12 cellular contexts compared by ENCODE assay signal in genomic region chr4:147863111-147863747, GRCh38.
DNase-seq lines count a peak whose midpoint lies in the region; ATAC-seq and TF ChIP-seq lines count a peak whose summit lies in the region.
"Had no signal": no experiment of that assay in that cellular context is flagged by ENCODE, and none has a peak within 500 bp of the region (broad histone marks: within the 10 kb centered on the region; RNA-seq: fewer than 3 reads in every experiment).

No MANE protein-coding gene starts in this region.

- H3K9me3 ChIP-seq in esophagus squamous epithelium (no peaks in the 10 kb centered on the region), smooth muscle cell (replicated peaks; ENCODE audit: low read depth) (no peaks in the 10 kb centered on the region)
- H3K9me3 ChIP-seq: uterus had no signal

- H3K36me3 ChIP-seq in esophagus squamous epithelium: peaks cover 0 to 53% (median 0%) of the 10 kb centered on the region in 3 donors
- H3K36me3 ChIP-seq in smooth muscle cell (ENCODE audit: low read depth): no peaks in the 10 kb centered on the region

- peak; percentile 50 for ATAC-seq in GM19025 (IDR thresholded peaks at IDR 0.05; ENCODE audit: low read depth, unreplicated experiment)
- peak; percentile 40 for ATAC-seq in HG03103 (IDR thresholded peaks at IDR 0.05; ENCODE audit: low read depth, unreplicated experiment)
- no peak for ATAC-seq in left cardiac atrium
- ATAC-seq: naive thymus-derived CD8-positive, alpha-beta T cell had no signal

- no peak overlapping the region for H3K4me3 ChIP-seq in AG04449 (ENCODE audit: low read depth, low read length)
- H3K4me3 ChIP-seq in esophagus squamous epithelium: no peak overlapping the region
- no peak overlapping the region for H3K4me3 ChIP-seq in smooth muscle cell
- H3K4me3 ChIP-seq: uterus had no signal

- peak overlapping the region; percentile 20 to 79 (median 77) for H3K27ac ChIP-seq in esophagus squamous epithelium
- no peak overlapping the region for H3K27ac ChIP-seq in smooth muscle cell (ENCODE audit: low read depth)

- CTCF ChIA-PET in AG04449 (lab: Yijun Ruan, JAX): interaction anchor here (1.1 to 13.9 kb wide), 13 partner anchors 7 to 268 kb away, joined by 3 to 421 read pairs (median 78); partner anchors contain the start of genes ARHGAP10 and PRMT9

- H2AFZ ChIP-seq in smooth muscle cell (ENCODE audit: low read depth): no peak overlapping the region

- no peak for TF ChIP-seq POLR2A in esophagus squamous epithelium (IDR thresholded peaks at IDR 0.05)

- peaks cover 0 to 78% (median 19%) of the 10 kb centered on the region in 3 donors for H3K4me1 ChIP-seq in esophagus squamous epithelium
- H3K4me1 ChIP-seq in smooth muscle cell (ENCODE audit: low read depth): peaks cover 5% of the 10 kb centered on the region
- H3K4me1 ChIP-seq: uterus had no signal

- H3K27me3 ChIP-seq in esophagus squamous epithelium (no peaks in the 10 kb centered on the region), smooth muscle cell (ENCODE audit: low read depth) (no peaks in the 10 kb centered on the region)
- H3K27me3 ChIP-seq: uterus had no signal

- POLR2A ChIA-PET in AG04449 (lab: Yijun Ruan, JAX): interaction anchor here (0.5 kb wide), 1 partner anchor 214 kb away, joined by 3 read pairs; no protein-coding TSS in a partner anchor

- intact Hi-C loops in esophagus squamous epithelium (cut with DNase I): no loop called here
- intact Hi-C loops in left cardiac atrium (cut with DNase I): no loop called here

- no peaks in the 10 kb centered on the region for H3F3A ChIP-seq in smooth muscle cell (ENCODE audit: low read depth)

- no peaks in the 10 kb centered on the region for H3K79me2 ChIP-seq in smooth muscle cell (ENCODE audit: low read depth)

- H3K4me2 ChIP-seq in smooth muscle cell: no peak overlapping the region

- no peaks in the 10 kb centered on the region for H4K20me1 ChIP-seq in smooth muscle cell (ENCODE audit: low read depth)

- H3K9ac ChIP-seq in smooth muscle cell (ENCODE audit: low read depth): no peak overlapping the region

- no peak for DNase-seq in AG04449 (ENCODE audit: low read depth, low spot score)
- DNase-seq in esophagus squamous epithelium (lab: John Stamatoyannopoulos, UW): no peak
- DNase-seq in Ammon's horn (ENCODE audit: low spot score): no peak
- no peak for DNase-seq in smooth muscle cell (lab: John Stamatoyannopoulos, UW; ENCODE audit: unreplicated experiment)
- DNase-seq in ecto neural progenitor cell (ENCODE audit: low spot score): no peak
- no peak for DNase-seq in left cardiac atrium
- DNase-seq: naive thymus-derived CD8-positive, alpha-beta T cell; NCI-H1930; stimulated activated CD4-positive, alpha-beta T cell treated with anti-CD3 and anti-CD28 coated beads, Interleukin-2, amount 100 ng/mL, for 48 hours; uterus had no signal

- TF ChIP-seq CTCF in AG04449 (IDR thresholded peaks at IDR 0.05; ENCODE audit: insufficient read depth, low read length, missing control alignments): peak; percentile 3
- TF ChIP-seq CTCF in esophagus squamous epithelium (IDR thresholded peaks at IDR 0.05): no peak
- TF ChIP-seq CTCF in smooth muscle cell (IDR thresholded peaks at IDR 0.05; ENCODE audit: borderline replicate concordance, insufficient read depth, poor library complexity, severe bottlenecking): no peak

- 52 to 59% methylated on average over 3 of the region's 3 CpGs for WGBS in esophagus squamous epithelium, 2 donors
- WGBS in smooth muscle cell (ENCODE audit: low lambda C conversion rate): 90% methylated on average over 3 of the region's 3 CpGs

Comparison
In these comparisons a context has a peak if more than half of its experiments do, and no peak if none do; other contexts are left out.
1. ATAC-seq: peak in GM19025 (single experiment) and HG03103 (single experiment); none in left cardiac atrium (0 of 2).